18 cellular contexts compared by ENCODE assay signal in genomic region chr12:101040936-101041335, GRCh38.
"Had no signal": no experiment of that assay in that cellular context is flagged by ENCODE, and none has a peak within 500 bp of the region (broad histone marks: within the 10 kb centered on the region; RNA-seq: fewer than 3 reads in every experiment).

No MANE protein-coding gene starts in this region.

- H3K4me1 ChIP-seq: colonic mucosa, suprapubic skin had no signal

- H3K27ac ChIP-seq: colonic mucosa, suprapubic skin had no signal

- H3K36me3 ChIP-seq: colonic mucosa, suprapubic skin had no signal

- H3K27me3 ChIP-seq: colonic mucosa, suprapubic skin had no signal

- DNase-seq: activated CD4-positive, alpha-beta T cell treated with anti-CD3 and anti-CD28 coated beads, Interleukin-2, amount 10 ng/mL, durations not matched to agents 7 days and 5 days; activated CD8-positive, alpha-beta memory T cell treated with anti-CD3 and anti-CD28 coated beads, Interleukin-2, amount 50 U/mL, for 48 hours; activated gamma-delta T cell; activated T-cell treated with anti-CD3 and anti-CD28 coated beads, Interleukin-2, amount 50 U/mL, for 72 hours; amniotic stem cell; central memory CD4-positive, alpha-beta T cell; colonic mucosa; effector CD4-positive, alpha-beta T cell; hypothalamus; kidney glomerular epithelial cell; mesendoderm; stimulated activated CD4-positive, alpha-beta T cell treated with anti-CD3 and anti-CD28 coated beads, Interleukin-4, amount 100 ng/mL, for 4 hours; stimulated activated CD8-positive, alpha-beta memory T cell treated with anti-CD3 and anti-CD28 coated beads, Interleukin-4, amount 100 ng/mL, for 48 hours; stimulated activated naive CD4-positive, alpha-beta T cell treated with Interleukin-2 at 50 U/mL for 16 hours had no signal

- H3K9me3 ChIP-seq: colonic mucosa, suprapubic skin had no signal

- ATAC-seq: activated naive CD4-positive, alpha-beta T cell treated with anti-CD3 and anti-CD28 coated beads, Interleukin-2, amount 50 U/mL, for 72 hours; natural killer cell treated with Interleukin-12 subunit alpha and Interleukin-12 subunit beta and Interleukin-15 and Interleukin-18, amount 100 ng/mL, for 72 hours had no signal

- H3K4me3 ChIP-seq: colonic mucosa, smooth muscle cell, suprapubic skin had no signal
